In the genomic region with DNA sequence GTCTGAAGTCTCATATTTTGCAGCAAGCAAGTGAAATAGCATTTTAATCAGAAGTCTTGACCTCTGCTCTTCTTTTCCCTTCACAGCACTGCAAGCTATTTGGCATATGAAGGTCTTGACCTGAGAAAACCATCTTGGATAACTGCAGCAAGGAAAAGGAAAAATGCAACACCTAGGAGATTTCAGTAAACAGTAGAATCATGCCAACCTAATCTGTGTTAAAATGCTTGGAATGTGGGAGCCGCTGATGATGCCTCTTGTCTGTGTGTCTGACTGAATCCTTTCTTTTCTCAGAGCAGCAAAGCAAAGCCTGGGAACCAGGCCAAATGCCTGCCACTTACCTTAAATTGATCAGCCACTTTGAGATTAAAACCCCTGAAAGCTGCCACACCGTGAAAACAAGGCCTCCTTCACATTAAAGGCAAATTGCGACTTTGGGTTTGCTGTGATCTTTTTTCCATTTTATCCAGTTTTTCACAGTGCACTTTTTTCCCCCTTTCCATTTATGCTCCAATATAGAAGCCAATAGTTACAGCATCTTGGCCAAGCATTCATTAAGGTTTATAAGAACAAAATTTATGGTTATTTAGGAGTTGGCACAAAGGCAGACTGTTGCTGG, we compare ENCODE assay signal across 9 cellular contexts.
DNase-seq lines count a peak whose midpoint lies in the region; ATAC-seq and TF ChIP-seq lines count a peak whose summit lies in the region.
"Had no signal": no experiment of that assay in that cellular context is flagged by ENCODE, and none has a peak within 500 bp of the region (broad histone marks: within the 10 kb centered on the region; RNA-seq: fewer than 3 reads in every experiment).

No MANE protein-coding gene starts in this region.

- peak; percentile 21 for DNase-seq in SIG-M5 treated with dmso at 0.1 percent for 504 hours (lab: John Stamatoyannopoulos, UW; ENCODE audit: unreplicated experiment)
- DNase-seq in SIG-M5 (lab: John Stamatoyannopoulos, UW): no peak
- no peak for DNase-seq in Panc1 (ENCODE audit: low read depth, low spot score)
- peak; percentile 89 to 95 for DNase-seq in foreskin keratinocyte
- peak; percentile 4 for DNase-seq in superior temporal gyrus (ENCODE audit: extremely low spot score)
- DNase-seq in activated gamma-delta T cell treated with Interleukin-2 at 50 U/mL for 16 hours: no peak

- CTCF ChIA-PET in Panc1 (lab: Charles Lee): no interaction called here

- intact Hi-C loops in Panc1 (cut with micrococcal nuclease; ENCODE audit: unreplicated experiment): no loop called here

- H3K4me3 ChIP-seq in Panc1 (ENCODE audit: low read depth in 2 of 2, low read length in 2 of 2): no peak overlapping the region
- H3K4me3 ChIP-seq: BLaER1 had no signal

- BruUV-seq in Panc1 (replicated peaks; lab: Mats Ljungman, UMichigan): no TSS peak

- no peaks in the 10 kb centered on the region for H3K9me3 ChIP-seq in Panc1 (ENCODE audit: control insufficient read depth, insufficient read depth, low read depth, low read length)

- H3K4me1 ChIP-seq in Panc1 (ENCODE audit: control insufficient read depth, insufficient read depth, low read length): peaks cover 22% of the 10 kb centered on the region
- peaks cover 24% of the 10 kb centered on the region for H3K4me1 ChIP-seq in foreskin keratinocyte
- H3K4me1 ChIP-seq: BLaER1 had no signal

- no peaks in the 10 kb centered on the region for H3K36me3 ChIP-seq in Panc1 (ENCODE audit: control insufficient read depth, insufficient read depth, low read length)
- H3K36me3 ChIP-seq: BLaER1 had no signal

- TF ChIP-seq CTCF in Panc1 (IDR thresholded peaks at IDR 0.05) (no peak), foreskin keratinocyte (conservative IDR thresholded peaks at IDR 0.05) (peak; percentile 1)

- POLR2A ChIA-PET in Panc1 (lab: Charles Lee): interaction anchor here (0.5 kb wide), 1 partner anchor 284 kb away, joined by 3 read pairs; no protein-coding TSS in a partner anchor

- H3K27me3 ChIP-seq in Panc1 (ENCODE audit: control insufficient read depth, insufficient read depth, low read length) (no peaks in the 10 kb centered on the region), foreskin keratinocyte (no peaks in the 10 kb centered on the region)
- H3K27me3 ChIP-seq: BLaER1 had no signal

- ATAC-seq in Panc1 (peak; percentile 98), foreskin keratinocyte (peak; percentile 93), HG02678 (IDR thresholded peaks at IDR 0.05; ENCODE audit: unreplicated experiment) (no peak), esophagus mucosa (no peak)

- in situ Hi-C loops in Panc1 (cut with HindIII; ENCODE audit: low pct_unique_long_range_greater_than_20kb, low sequenced_read_pairs): no loop called here

- H3K27ac ChIP-seq in Panc1 (ENCODE audit: low read length): peak overlapping the region; percentile 89
- peak overlapping the region; percentile 17 for H3K27ac ChIP-seq in foreskin keratinocyte
- H3K27ac ChIP-seq: BLaER1 had no signal

Comparison
In these comparisons a context has a peak if more than half of its experiments do, and no peak if none do; other contexts are left out.
1. DNase-seq: peak in SIG-M5 treated with dmso at 0.1 percent for 504 hours (single experiment), foreskin keratinocyte (2 of 2) and superior temporal gyrus (single experiment); none in SIG-M5 (single experiment), Panc1 (single experiment) and activated gamma-delta T cell treated with Interleukin-2 at 50 U/mL for 16 hours (single experiment).
2. ATAC-seq: peak in Panc1 (single experiment) and foreskin keratinocyte (single experiment); none in HG02678 (single experiment) and esophagus mucosa (single experiment).